Comparison of ENCODE assay signal across 8 cellular contexts in genomic region chr11:96338910-96339703, GRCh38. TPM values are rescaled to one million over a fixed set of nuclear protein-coding genes. Genes with fewer than 3 reads are reported as not detected.
DNase-seq lines count a peak whose midpoint lies in the region; ATAC-seq and TF ChIP-seq lines count a peak whose summit lies in the region.

No MANE protein-coding gene starts in this region.

- no peak overlapping the region for H2BK15ac ChIP-seq in neuronal stem cell (ENCODE audit: low read length)

- no peak overlapping the region for H4K91ac ChIP-seq in neuronal stem cell (ENCODE audit: low read depth, low read length, poor library complexity)

- H2BK120ac ChIP-seq in neuronal stem cell (ENCODE audit: low read depth, low read length): no peak overlapping the region

- H4K8ac ChIP-seq in neuronal stem cell (ENCODE audit: low read depth, low read length): no peak overlapping the region

- peak overlapping the region; percentile 12 for H2AFZ ChIP-seq in fibroblast of lung (ENCODE audit: low read length)
- H2AFZ ChIP-seq in neuronal stem cell (ENCODE audit: low read length): no peak overlapping the region

- no CpG with 5 or more reads among the region's 13 CpGs for WGBS in neuronal stem cell (ENCODE audit: extremely low coverage in 2 of 2, insufficient read length in 2 of 2, insufficient replicate concordance in 1 of 2), 2 donors

- DNase-seq in Daoy (ENCODE audit: low read depth) (peak; percentile 73), KBM-7 (peak; percentile 77), fibroblast of lung (ENCODE audit: low read depth in 2 of 2) (peak; percentile 73 to 80), neuronal stem cell (ENCODE audit: low spot score) (no peak), SW480 (ENCODE audit: low spot score) (no peak), HuH-7.5 (ENCODE audit: low spot score) (no peak)
- DNase-seq in activated CD8-positive, alpha-beta memory T cell treated with anti-CD3 and anti-CD28 coated beads, Interleukin-2, amount 50 U/mL, for 4 hours: peak; percentile 35

- peak overlapping the region; percentile 99 for H3K4me2 ChIP-seq in fibroblast of lung (ENCODE audit: extremely low read depth, insufficient read depth, low read length)
- H3K4me2 ChIP-seq in neuronal stem cell (ENCODE audit: insufficient read depth, low read length, poor library complexity, severe bottlenecking): no peak overlapping the region

- H3K4me1 ChIP-seq in fibroblast of lung (ENCODE audit: control insufficient read depth, extremely low read depth, insufficient read depth, low read length) (peaks cover 8% of the 10 kb centered on the region), neuronal stem cell (ENCODE audit: control insufficient read depth in 2 of 2, insufficient read depth in 1 of 2, low read depth in 1 of 2, low read length in 2 of 2) (peaks cover 8 to 27% of the 10 kb centered on the region in 2 donors)

- H3K4me3 ChIP-seq in fibroblast of lung (replicated peaks in 1 of 4; ENCODE audit: control extremely low read depth in 1 of 4, insufficient read depth in 1 of 4, low read depth in 3 of 4, low read length in 4 of 4) (peak overlapping the region; percentile 67 to 97 (median 90)), neuronal stem cell (ENCODE audit: low read length in 2 of 2) (no peak overlapping the region)

- TF ChIP-seq CTCF in fibroblast of lung (conservative IDR thresholded peaks at IDR 0.05 in 1 of 2, IDR thresholded peaks at IDR 0.05 in 1 of 2; ENCODE audit: low read depth in 1 of 2, low read length in 2 of 2): no peak

- peak overlapping the region; percentile 51 for H3K9ac ChIP-seq in fibroblast of lung (ENCODE audit: insufficient read depth, low read length)
- H3K9ac ChIP-seq in neuronal stem cell (ENCODE audit: low read depth, low read length, poor library complexity): no peak overlapping the region

- peak overlapping the region; percentile 40 for H3K18ac ChIP-seq in neuronal stem cell (ENCODE audit: low read length)

- no peak overlapping the region for H2AK5ac ChIP-seq in neuronal stem cell (ENCODE audit: low read depth, low read length)

- no peak overlapping the region for H3K4ac ChIP-seq in neuronal stem cell (ENCODE audit: low read length)

- peaks cover 85% of the 10 kb centered on the region for H3K79me2 ChIP-seq in fibroblast of lung (ENCODE audit: control insufficient read depth, insufficient read depth, low read length)

- H2BK5ac ChIP-seq in neuronal stem cell (ENCODE audit: low read length): no peak overlapping the region

- no peaks in the 10 kb centered on the region for H3K27me3 ChIP-seq in fibroblast of lung (ENCODE audit: control insufficient read depth, insufficient read depth, low read length)
- H3K27me3 ChIP-seq in neuronal stem cell (ENCODE audit: control insufficient read depth in 3 of 3, insufficient read depth in 3 of 3, low read depth in 1 of 3, low read length in 3 of 3): no peaks in the 10 kb centered on the region

- H3K23ac ChIP-seq in neuronal stem cell (ENCODE audit: low read depth, low read length, poor library complexity): no peak overlapping the region

- H3K36me3 ChIP-seq in fibroblast of lung (ENCODE audit: control insufficient read depth, insufficient read depth, low read length): no peaks in the 10 kb centered on the region
- peaks cover 0 to 37% of the 10 kb centered on the region in 2 donors for H3K36me3 ChIP-seq in neuronal stem cell (replicated peaks in 1 of 2; ENCODE audit: control insufficient read depth in 2 of 2, insufficient read depth in 2 of 2, low read length in 2 of 2)

- H3K9me3 ChIP-seq in fibroblast of lung (ENCODE audit: control insufficient read depth, insufficient read depth, low read depth, low read length): no peaks in the 10 kb centered on the region
- peaks cover 0 to 10% of the 10 kb centered on the region in 2 donors for H3K9me3 ChIP-seq in neuronal stem cell (replicated peaks in 1 of 2; ENCODE audit: control insufficient read depth in 2 of 2, insufficient read depth in 1 of 2, low read depth in 1 of 2, low read length in 2 of 2)

- in situ Hi-C loops in KBM-7 (cut with MboI; ENCODE audit: low pct_unique_long_range_greater_than_20kb, low sequenced_read_pairs): no loop called here

- no peak overlapping the region for H2BK12ac ChIP-seq in neuronal stem cell (ENCODE audit: low read length)

- H3K27ac ChIP-seq in fibroblast of lung (ENCODE audit: insufficient read depth, low read length) (peak overlapping the region; percentile 89), neuronal stem cell (replicated peaks; ENCODE audit: low read length) (no peak overlapping the region)

- peak; percentile 39 for ATAC-seq in GM21515 (IDR thresholded peaks at IDR 0.05; ENCODE audit: unreplicated experiment)

- H3K14ac ChIP-seq in neuronal stem cell (ENCODE audit: low read length): no peak overlapping the region

- H3K79me1 ChIP-seq in neuronal stem cell (ENCODE audit: low read depth, low read length): no peaks in the 10 kb centered on the region

- no peaks in the 10 kb centered on the region for H4K20me1 ChIP-seq in fibroblast of lung (ENCODE audit: control insufficient read depth, extremely low read depth, insufficient read depth, low read length)

RNA-seq across cellular contexts. Expression of gene MAML2, which starts 3.9 kb away (rescaled TPM):
- 6.2 and 6.6 TPM in 2 replicates for total RNA-seq in Daoy (2014; rRNA removed; shearing (Covaris generic))
- total RNA-seq in fibroblast of lung: 9.8 and 13.0 TPM in 2 replicates
- polyA plus RNA-seq in fibroblast of lung: 16.0 and 19.0 TPM in 2 replicates
- 7.8 and 11.8 TPM in 2 replicates for polyA plus RNA-seq in fibroblast of lung (2012)
- polyA minus RNA-seq in fibroblast of lung (ENCODE audit: low replicate concordance): 10.7 and 11.9 TPM in 2 replicates
- polyA plus RNA-seq in neuronal stem cell (2013, experiment 1 of 2): 2.0 TPM
- 2.2 TPM for polyA plus RNA-seq in neuronal stem cell (2013, experiment 2 of 2)

RNA-seq across cellular contexts. Expression of gene CCDC82, which starts 50.6 kb away (rescaled TPM):
- total RNA-seq in Daoy (2014; rRNA removed; shearing (Covaris generic)): 12.9 and 13.6 TPM in 2 replicates
- 12.8 and 14.2 TPM in 2 replicates for total RNA-seq in fibroblast of lung
- polyA plus RNA-seq in fibroblast of lung: 14.0 and 19.5 TPM in 2 replicates
- 13.5 and 18.4 TPM in 2 replicates for polyA plus RNA-seq in fibroblast of lung (2012)
- 0.55 and 0.96 TPM in 2 replicates for polyA minus RNA-seq in fibroblast of lung (ENCODE audit: low replicate concordance)
- polyA plus RNA-seq in neuronal stem cell (2013, experiment 1 of 2): 30.6 TPM
- polyA plus RNA-seq in neuronal stem cell (2013, experiment 2 of 2): 33.0 TPM

RNA-seq across cellular contexts. Expression of gene JRKL, which starts 50.7 kb away (rescaled TPM):
- total RNA-seq in Daoy (2014; rRNA removed; shearing (Covaris generic)): 4.7 and 5.2 TPM in 2 replicates
- total RNA-seq in fibroblast of lung: 15.4 and 18.5 TPM in 2 replicates
- polyA plus RNA-seq in fibroblast of lung: 9.4 and 15.0 TPM in 2 replicates
- polyA plus RNA-seq in fibroblast of lung (2012): 7.9 and 11.7 TPM in 2 replicates
- polyA minus RNA-seq in fibroblast of lung (ENCODE audit: low replicate concordance): 0.11 and 0.59 TPM in 2 replicates
- polyA plus RNA-seq in neuronal stem cell (2013, experiment 1 of 2): 6.4 TPM
- 6.1 TPM for polyA plus RNA-seq in neuronal stem cell (2013, experiment 2 of 2)

Comparison
In these comparisons a context has a peak if more than half of its experiments do, and no peak if none do; other contexts are left out.
1. DNase-seq: peak in Daoy (single experiment), KBM-7 (single experiment), activated CD8-positive, alpha-beta memory T cell treated with anti-CD3 and anti-CD28 coated beads, Interleukin-2, amount 50 U/mL, for 4 hours (single experiment) and fibroblast of lung (2 of 2); none in neuronal stem cell (single experiment), SW480 (single experiment) and HuH-7.5 (single experiment).
2. H3K4me3 ChIP-seq: peak in fibroblast of lung (4 of 4); none in neuronal stem cell (0 of 2).